ENCODE assay signal across 23 cellular contexts in genomic region chr10:70909326-70909935, GRCh38.
"Had no signal": no experiment of that assay in that cellular context is flagged by ENCODE, and none has a peak within 500 bp of the region (broad histone marks: within the 10 kb centered on the region; RNA-seq: fewer than 3 reads in every experiment).

No MANE protein-coding gene starts in this region.

- H3K36me3 ChIP-seq: brain microvascular endothelial cell, gastrocnemius medialis, heart left ventricle, neutrophil, thyroid gland had no signal

- H2AFZ ChIP-seq: parathyroid adenoma had no signal

- H3K27me3 ChIP-seq: gastrocnemius medialis, heart left ventricle, neutrophil, thyroid gland had no signal

- DNase-seq: activated B cell treated with CpG ODN at 0.5 μM for 24 hours; activated CD4-positive, alpha-beta memory T cell treated with anti-CD3 and anti-CD28 coated beads, Interleukin-2, amount 10 ng/mL, durations not matched to agents 7 days and 5 days; activated CD4-positive, alpha-beta T cell treated with anti-CD3 and anti-CD28 coated beads for 4 hours; activated CD8-positive, alpha-beta memory T cell treated with anti-CD3 and anti-CD28 coated beads, Interleukin-2, amount 10 ng/mL, durations not matched to agents 7 days and 5 days; activated naive CD4-positive, alpha-beta T cell treated with anti-CD3 and anti-CD28 coated beads, Interleukin-2, amount 10 ng/mL, durations not matched to agents 7 days and 5 days; activated naive CD8-positive, alpha-beta T cell treated with anti-CD3 and anti-CD28 coated beads, Interleukin-2, amount 50 U/mL, for 24 hours; activated T-cell treated with anti-CD3 and anti-CD28 coated beads, Interleukin-2, amount 50 U/mL, for 24 hours; anterior cingulate cortex; brain microvascular endothelial cell; effector CD4-positive, alpha-beta T cell; mesenchymal stem cell; naive thymus-derived CD4-positive, alpha-beta T cell; stimulated activated CD8-positive, alpha-beta memory T cell treated with anti-CD3 and anti-CD28 coated beads, Interleukin-4, amount 100 ng/mL, for 48 hours; stimulated activated naive CD4-positive, alpha-beta T cell treated with Interleukin-2 at 50 U/mL for 16 hours; SW 1271; T-helper 2 cell; thyroid gland had no signal

- H3K4me3 ChIP-seq: gastrocnemius medialis, heart left ventricle, thyroid gland had no signal

- ATAC-seq: activated CD8-positive, alpha-beta memory T cell treated with anti-CD3 and anti-CD28 coated beads, Interleukin-2, amount 10 ng/mL, durations not matched to agents 7 days and 5 days; activated naive CD8-positive, alpha-beta T cell treated with anti-CD3 and anti-CD28 coated beads, Interleukin-2, amount 50 U/mL, for 24 hours; esophagus mucosa; gastrocnemius medialis; naive thymus-derived CD4-positive, alpha-beta T cell had no signal

- H3K9ac ChIP-seq: parathyroid adenoma had no signal

- H3K9me3 ChIP-seq: gastrocnemius medialis, heart left ventricle, neutrophil, thyroid gland had no signal

- FAIRE-seq: TTC549 had no signal

- H3K4me1 ChIP-seq: parathyroid adenoma, thyroid gland had no signal

- H3K27ac ChIP-seq: brain microvascular endothelial cell, gastrocnemius medialis, heart left ventricle, neutrophil, parathyroid adenoma, thyroid gland had no signal
